In genomic region chrX:19344207-19344534, GRCh38 we compare ENCODE assay signal across 8 cellular contexts. TPM values are rescaled to one million over a fixed set of nuclear protein-coding genes. Genes with fewer than 3 reads are reported as not detected.
DNase-seq lines count a peak whose midpoint lies in the region; ATAC-seq and TF ChIP-seq lines count a peak whose summit lies in the region.

No MANE protein-coding gene starts in this region.

- H3K4me1 Mint-ChIP-seq in neural progenitor cell: peaks cover 13% of the 10 kb centered on the region

- intact Hi-C loops in Right ventricle myocardium superior (cut with DNase I) (no loop called here), dorsolateral prefrontal cortex (cut with DNase I) (no loop called here), left colon (cut with DNase I, micrococcal nuclease) (no loop called here)

- peaks cover 40% of the 10 kb centered on the region for H3K79me2 ChIP-seq in KMS-11 (ENCODE audit: insufficient read depth, low read depth)
- H3K79me2 ChIP-seq in neural progenitor cell (ENCODE audit: low read depth): peaks cover 44% of the 10 kb centered on the region

- H3K27ac Mint-ChIP-seq in neural progenitor cell: no peak overlapping the region

- H3K4me1 ChIP-seq in cardiac muscle cell (ENCODE audit: low read depth): no peaks in the 10 kb centered on the region
- peaks cover 17% of the 10 kb centered on the region for H3K4me1 ChIP-seq in KMS-11 (ENCODE audit: low read depth, poor library complexity, severe bottlenecking)
- peaks cover 5% of the 10 kb centered on the region for H3K4me1 ChIP-seq in neural progenitor cell

- ATAC-seq in Right ventricle myocardium superior (ENCODE audit: poor library complexity) (no peak), left colon (no peak)

- no peaks in the 10 kb centered on the region for H3K27me3 ChIP-seq in cardiac muscle cell
- H3K27me3 ChIP-seq in KMS-11 (ENCODE audit: insufficient read depth, low read depth): no peaks in the 10 kb centered on the region
- H3K27me3 ChIP-seq in dorsolateral prefrontal cortex: peaks cover 0 to 46% (median 6%) of the 10 kb centered on the region in 45 donors
- H3K27me3 ChIP-seq in neural progenitor cell: no peaks in the 10 kb centered on the region

- DNase-seq in cardiac muscle cell (ENCODE audit: low read depth in 1 of 2, low spot score in 1 of 2): no peak
- DNase-seq in Right ventricle myocardium superior: no peak
- peak in 1 of 10 donors; percentile 46 for DNase-seq in dorsolateral prefrontal cortex
- no peak for DNase-seq in neural progenitor cell (ENCODE audit: low spot score)
- no peak for DNase-seq in left colon
- no peak for DNase-seq in DMS53 (lab: John Stamatoyannopoulos, UW)
- DNase-seq in cortex of kidney (lab: John Stamatoyannopoulos, UW): no peak

- TF ChIP-seq CTCF in cardiac muscle cell (IDR thresholded peaks at IDR 0.05; ENCODE audit: low read depth, low read length) (no peak), KMS-11 (conservative IDR thresholded peaks at IDR 0.05; ENCODE audit: low read depth, low read length) (no peak), dorsolateral prefrontal cortex (IDR thresholded peaks at IDR 0.05 in 54 of 56, conservative IDR thresholded peaks at IDR 0.05 in 2 of 56; ENCODE audit: low read depth in 1 of 56, partially characterized antibody in 56 of 56) (no peak), neural progenitor cell (IDR thresholded peaks at IDR 0.05) (no peak)

- H3K9ac ChIP-seq in KMS-11 (peak overlapping the region; percentile 74; the same call in 1 of the 2 replicates), neural progenitor cell (peak overlapping the region; percentile 43)

- H3K27ac ChIP-seq in cardiac muscle cell (peak overlapping the region; percentile 79), KMS-11 (no peak overlapping the region; the same call in 1 of the 2 replicates), dorsolateral prefrontal cortex (peak overlapping the region in 47 of 59 donors; percentile 6 to 92 (median 67)), neural progenitor cell (no peak overlapping the region)

- H3K27me3 Mint-ChIP-seq in neural progenitor cell (ENCODE audit: insufficient read depth, low read depth): no peaks in the 10 kb centered on the region

- H3K36me3 ChIP-seq in cardiac muscle cell (no peaks in the 10 kb centered on the region), KMS-11 (ENCODE audit: insufficient read depth) (no peaks in the 10 kb centered on the region), neural progenitor cell (no peaks in the 10 kb centered on the region)

- no peaks in the 10 kb centered on the region for H3K9me3 ChIP-seq in cardiac muscle cell (ENCODE audit: low read depth)
- H3K9me3 ChIP-seq in neural progenitor cell (ENCODE audit: low read depth): peaks cover 4% of the 10 kb centered on the region

- H3K9me3 Mint-ChIP-seq in neural progenitor cell: peaks cover 2% of the 10 kb centered on the region

- H3K4me2 ChIP-seq in KMS-11: peak overlapping the region; percentile 68; the same call in 1 of the 2 replicates
- H3K4me2 ChIP-seq in neural progenitor cell: peak overlapping the region; percentile 70

- H3K4me3 ChIP-seq in cardiac muscle cell (peak overlapping the region; percentile 69), KMS-11 (IDR thresholded peaks at IDR 0.05; ENCODE audit: insufficient read depth, low read depth, low read length) (no peak overlapping the region), dorsolateral prefrontal cortex (peak overlapping the region; percentile 50 to 88 (median 74)), neural progenitor cell (peak overlapping the region; percentile 82)

- H4K20me1 ChIP-seq in KMS-11 (ENCODE audit: insufficient read depth): no peaks in the 10 kb centered on the region
- peaks cover 6% of the 10 kb centered on the region for H4K20me1 ChIP-seq in neural progenitor cell (ENCODE audit: low read depth)

- peak overlapping the region; percentile 87 for H3K4me3 Mint-ChIP-seq in neural progenitor cell

- no peaks in the 10 kb centered on the region for H3K36me3 Mint-ChIP-seq in neural progenitor cell

- H2AFZ ChIP-seq in KMS-11 (ENCODE audit: low read depth) (0 out of 2 replicates have a peak overlapping the region, but pooled peaks have one; percentile 38), neural progenitor cell (replicated peaks) (no peak overlapping the region)

- H3F3A ChIP-seq in neural progenitor cell (ENCODE audit: low read depth): no peaks in the 10 kb centered on the region

RNA-seq across cellular contexts. Expression of gene PDHA1, which starts 0.4 kb away (rescaled TPM):
- total RNA-seq in cardiac muscle cell: 243 and 257 TPM in 2 replicates
- 689 and 777 TPM in 2 replicates for polyA plus RNA-seq in cardiac muscle cell
- 1,310 TPM for total RNA-seq in Right ventricle myocardium superior
- total RNA-seq in dorsolateral prefrontal cortex: 100 to 1,000 TPM; 115 to 252 (median 187) TPM
- total RNA-seq in neural progenitor cell (ENCODE audit: low replicate concordance): 101 and 147 TPM in 2 replicates
- 100 to 1,000 TPM; 362 to 385 TPM for total RNA-seq in left colon

Comparison
In these comparisons a context has a peak if more than half of its experiments do, and no peak if none do; other contexts are left out.
1. H3K27ac ChIP-seq: peak in cardiac muscle cell (single experiment) and dorsolateral prefrontal cortex (47 of 59); none in KMS-11 (single experiment) and neural progenitor cell (single experiment).